In genomic region chr15:59371458-59372351, GRCh38 we compare ENCODE assay signal across 9 cellular contexts. TPM values are rescaled to one million over a fixed set of nuclear protein-coding genes. Genes with fewer than 3 reads are reported as not detected.
DNase-seq lines count a peak whose midpoint lies in the region; ATAC-seq and TF ChIP-seq lines count a peak whose summit lies in the region.
"Had no signal": no experiment of that assay in that cellular context is flagged by ENCODE, and none has a peak within 500 bp of the region (broad histone marks: within the 10 kb centered on the region; RNA-seq: fewer than 3 reads in every experiment).

No MANE protein-coding gene starts in this region.

- intact Hi-C loops in dendritic cell treated with granulocyte-macrophage colony-stimulating factor and Interleukin-4, amounts not matched to agents 40 ng/mL and 50 ng/mL, for 4 days (cut with micrococcal nuclease): loop anchor here (5.0 to 10.0 kb wide), 4 partner anchors 36 to 197 kb away; no protein-coding TSS in a partner anchor
- intact Hi-C loops in testis (cut with DNase I; ENCODE audit: low total_unique reads): loop anchor here (10.0 kb wide), 1 partner anchor 207 kb away; no protein-coding TSS in a partner anchor

- H3K4me1 ChIP-seq in lung (ENCODE audit: control insufficient read depth in 2 of 2, insufficient read depth in 2 of 2, low read length in 2 of 2) (peaks cover 4 to 7% of the 10 kb centered on the region in 2 donors), testis (peaks cover 6% of the 10 kb centered on the region)

- WGBS in lung, 2 donors: 2 to 4% methylated on average over 43 to 93 of the region's 93 CpGs
- WGBS in testis, 2 donors: 1 to 4% methylated on average over 6 to 56 of the region's 93 CpGs

- CTCF ChIA-PET in RWPE1 (lab: Yijun Ruan, JAX): interaction anchor here (0.5 to 0.6 kb wide), 3 partner anchors 9 to 124 kb away, joined by 3 to 4 read pairs (median 3); no protein-coding TSS in a partner anchor

- POLR2A ChIA-PET in RWPE1 (lab: Yijun Ruan, JAX; ENCODE audit: low non-redundant PET): interaction anchor here (0.5 kb wide), 1 partner anchor 89 kb away, joined by 3 read pairs; no protein-coding TSS in a partner anchor

- H3K9me3 Mint-ChIP-seq in dendritic cell treated with granulocyte-macrophage colony-stimulating factor and Interleukin-4, amounts not matched to agents 40 ng/mL and 50 ng/mL, for 4 days: no peaks in the 10 kb centered on the region

- peak overlapping the region; percentile 95 for H3K27ac ChIP-seq in RWPE1
- peak overlapping the region; percentile 96 to 99 for H3K27ac ChIP-seq in lung (ENCODE audit: low read depth in 1 of 2, low read length in 1 of 2)
- peak overlapping the region; percentile 93 to 96 for H3K27ac ChIP-seq in testis

- H3K9me3 ChIP-seq in lung (ENCODE audit: control insufficient read depth in 2 of 2, insufficient read depth in 1 of 2, low read length in 1 of 2): no peaks in the 10 kb centered on the region
- no peaks in the 10 kb centered on the region for H3K9me3 ChIP-seq in testis

- H3K27me3 ChIP-seq in lung (ENCODE audit: control insufficient read depth, insufficient read depth) (no peaks in the 10 kb centered on the region), testis (no peaks in the 10 kb centered on the region)

- H3K4me1 Mint-ChIP-seq in dendritic cell treated with granulocyte-macrophage colony-stimulating factor and Interleukin-4, amounts not matched to agents 40 ng/mL and 50 ng/mL, for 4 days (ENCODE audit: low read depth): peaks cover 53% of the 10 kb centered on the region

- H3K36me3 ChIP-seq in lung (ENCODE audit: control insufficient read depth in 2 of 2, insufficient read depth in 2 of 2, low read length in 2 of 2) (no peaks in the 10 kb centered on the region), testis (ENCODE audit: low read depth, missing control alignments) (no peaks in the 10 kb centered on the region)

- DNase-seq in NCI-H2081 (lab: John Stamatoyannopoulos, UW) (peak; percentile 46 to 48), NCI-H2081 treated with DMSO at 0.1 percent for 48 hours (lab: John Stamatoyannopoulos, UW) (no peak), RWPE1 (ENCODE audit: low spot score) (peak; percentile 67), lung (ENCODE audit: low spot score) (peak; percentile 37), testis (peak; percentile 28), cerebellar nuclear complex (lab: John Stamatoyannopoulos, UW) (no peak)
- DNase-seq: DND-41 had no signal

- H3K4me3 ChIP-seq in lung (peak overlapping the region; percentile 60), testis (peak overlapping the region; percentile 85 to 89)

- no peak for TF ChIP-seq POLR2A in testis (IDR thresholded peaks at IDR 0.05)

- peaks cover 26% of the 10 kb centered on the region for H3K36me3 Mint-ChIP-seq in dendritic cell treated with granulocyte-macrophage colony-stimulating factor and Interleukin-4, amounts not matched to agents 40 ng/mL and 50 ng/mL, for 4 days (ENCODE audit: low read depth)

- H3K27me3 Mint-ChIP-seq in dendritic cell treated with granulocyte-macrophage colony-stimulating factor and Interleukin-4, amounts not matched to agents 40 ng/mL and 50 ng/mL, for 4 days: no peaks in the 10 kb centered on the region

- ATAC-seq in HG02588 (IDR thresholded peaks at IDR 0.05; ENCODE audit: unreplicated experiment) (peak; percentile 32), lung (ENCODE audit: insufficient read depth, low FRiP score) (peak; percentile 50)

- H3K4me3 Mint-ChIP-seq in dendritic cell treated with granulocyte-macrophage colony-stimulating factor and Interleukin-4, amounts not matched to agents 40 ng/mL and 50 ng/mL, for 4 days: peak overlapping the region; percentile 97

- TF ChIP-seq CTCF in RWPE1 (conservative IDR thresholded peaks at IDR 0.05; ENCODE audit: low read depth): no peak
- no peak for TF ChIP-seq CTCF in lung (IDR thresholded peaks at IDR 0.05; ENCODE audit: control extremely low read depth, extremely low read depth)
- no peak for TF ChIP-seq CTCF in testis (IDR thresholded peaks at IDR 0.05)

- peak overlapping the region; percentile 96 for H3K27ac Mint-ChIP-seq in dendritic cell treated with granulocyte-macrophage colony-stimulating factor and Interleukin-4, amounts not matched to agents 40 ng/mL and 50 ng/mL, for 4 days

RNA-seq across cellular contexts. Expression of gene MYO1E, which starts 1.0 kb away (rescaled TPM):
- 10 to 100 TPM; 80.0 to 84.2 TPM for total RNA-seq in lung
- polyA plus RNA-seq in lung: 10 to 100 TPM; 20.9 to 24.9 TPM
- total RNA-seq in testis: 10 to 100 TPM; 14.3 to 22.5 TPM
- polyA plus RNA-seq in testis (ENCODE audit: insufficient read depth, low read depth, low replicate concordance): 23.4 TPM

Comparison
In these comparisons a context has a peak if more than half of its experiments do, and no peak if none do; other contexts are left out.
1. DNase-seq: peak in NCI-H2081 (2 of 2), RWPE1 (single experiment), lung (single experiment) and testis (single experiment); none in NCI-H2081 treated with DMSO at 0.1 percent for 48 hours (single experiment) and cerebellar nuclear complex (0 of 2).
2. Peak in every context shown above with its lines, with median percentiles within 50 percentile points of each other: H3K27ac ChIP-seq.